In genomic region chr11:116188350-116188749, GRCh38 we compare ENCODE assay signal across 18 cellular contexts.
DNase-seq lines count a peak whose midpoint lies in the region; ATAC-seq, FAIRE-seq and TF ChIP-seq lines count a peak whose summit lies in the region.
"Had no signal": no experiment of that assay in that cellular context is flagged by ENCODE, and none has a peak within 500 bp of the region (broad histone marks: within the 10 kb centered on the region; RNA-seq: fewer than 3 reads in every experiment).

No MANE protein-coding gene starts in this region.

- no peak for TF ChIP-seq EP300 in H1 (IDR thresholded peaks at IDR 0.05; ENCODE audit: borderline replicate concordance in 1 of 2, low read depth in 2 of 2, low read length in 2 of 2)

- H2AK5ac ChIP-seq in H1 (ENCODE audit: low read depth, low read length) (no peak overlapping the region), neuronal stem cell (ENCODE audit: low read depth, low read length) (no peak overlapping the region)

- H2BK5ac ChIP-seq in H1 (ENCODE audit: low read depth, low read length) (no peak overlapping the region), neuronal stem cell (ENCODE audit: low read length) (no peak overlapping the region)

- CTCF ChIA-PET in H1 (lab: Charles Lee; ENCODE audit: partially characterized antibody): interaction anchor here (2.0 to 4.8 kb wide), 2 partner anchors 16 to 28 kb away, joined by 13 to 47 read pairs; no protein-coding TSS in a partner anchor

- H3K18ac ChIP-seq in H1 (ENCODE audit: extremely low read depth, low read length): no peak overlapping the region
- H3K18ac ChIP-seq in neuronal stem cell (ENCODE audit: low read length): no peak overlapping the region

- H2BK120ac ChIP-seq in H1 (replicated peaks; ENCODE audit: low read depth, low read length) (no peak overlapping the region), neuronal stem cell (ENCODE audit: low read depth, low read length) (no peak overlapping the region)

- intact Hi-C loops in gastrocnemius medialis (cut with DNase I; ENCODE audit: low total_unique reads): no loop called here

- H3K9me3 ChIP-seq in H1 (ENCODE audit: insufficient read depth in 2 of 2, low read depth in 1 of 2, low read length in 1 of 2) (no peaks in the 10 kb centered on the region), neuronal stem cell (replicated peaks in 1 of 2; ENCODE audit: control insufficient read depth in 2 of 2, insufficient read depth in 1 of 2, low read depth in 1 of 2, low read length in 2 of 2) (no peaks in the 10 kb centered on the region), gastrocnemius medialis (no peaks in the 10 kb centered on the region)
- H3K9me3 ChIP-seq: BE2C, Caco-2 had no signal

- DNase-seq in HTR-8/SVneo (ENCODE audit: insufficient read length, low spot score) (no peak), H1 (ENCODE audit: low read depth in 1 of 2, low spot score in 2 of 2) (no peak), neuronal stem cell (ENCODE audit: low spot score) (no peak), gastrocnemius medialis (no peak), NCI-H146 treated with DMSO at 0.1 percent for 48 hours (lab: John Stamatoyannopoulos, UW; ENCODE audit: unreplicated experiment) (no peak)
- DNase-seq: ACHN; BE2C; C1 segment of cervical spinal cord; Caco-2; CD4-positive, CD25-positive, alpha-beta regulatory T cell; CD8-positive, alpha-beta memory T cell; H9 had no signal

- POLR2A ChIA-PET in H1 (lab: Charles Lee; ENCODE audit: partially characterized antibody): no interaction called here

- H3K27ac ChIP-seq in H1 (ENCODE audit: low read depth, low read length): no peak overlapping the region
- H3K27ac ChIP-seq in neuronal stem cell (replicated peaks; ENCODE audit: low read length): no peak overlapping the region
- H3K27ac ChIP-seq in gastrocnemius medialis: no peak overlapping the region

- H3K4ac ChIP-seq in H1 (replicated peaks; ENCODE audit: insufficient read length, low read depth, low read length): no peak overlapping the region
- H3K4ac ChIP-seq in neuronal stem cell (ENCODE audit: low read length): no peak overlapping the region

- H3K79me1 ChIP-seq in H1 (ENCODE audit: low read depth, low read length) (no peaks in the 10 kb centered on the region), neuronal stem cell (ENCODE audit: low read depth, low read length) (no peaks in the 10 kb centered on the region)

- H3K4me3 ChIP-seq in H1 (ENCODE audit: extremely low read depth in 1 of 4, insufficient read depth in 2 of 4, low read depth in 3 of 4, low read length in 4 of 4) (no peak overlapping the region), neuronal stem cell (ENCODE audit: low read length in 2 of 2) (no peak overlapping the region), gastrocnemius medialis (no peak overlapping the region)
- H3K4me3 ChIP-seq: GM23338 had no signal

- no peak for TF ChIP-seq RAD21 in H1 (IDR thresholded peaks at IDR 0.05 in 1 of 2, conservative IDR thresholded peaks at IDR 0.05 in 1 of 2; ENCODE audit: low read depth in 2 of 2, low read length in 2 of 2)

- H3K56ac ChIP-seq in H1 (replicated peaks; ENCODE audit: insufficient read length, low read depth, low read length): no peak overlapping the region

- H4K5ac ChIP-seq in H1 (ENCODE audit: insufficient read length, low read depth, low read length): no peak overlapping the region

- H3K36me3 ChIP-seq in H1 (ENCODE audit: control insufficient read depth in 2 of 4, insufficient read depth in 4 of 4, low read length in 3 of 4) (no peaks in the 10 kb centered on the region), neuronal stem cell (replicated peaks in 1 of 2; ENCODE audit: control insufficient read depth in 2 of 2, insufficient read depth in 2 of 2, low read length in 2 of 2) (no peaks in the 10 kb centered on the region), gastrocnemius medialis (no peaks in the 10 kb centered on the region)
- H3K36me3 ChIP-seq: BE2C had no signal

- FAIRE-seq in HTR-8/SVneo (lab: Jason Lieb, UNC) (peak; percentile 67), H1 (lab: Jason Lieb, UNC) (no peak)
- FAIRE-seq: A204.1, D721Med, G401.6, GM18507 had no signal

- H3K4me2 ChIP-seq in H1 (ENCODE audit: insufficient read depth in 1 of 2, low read depth in 2 of 2, low read length in 2 of 2) (no peak overlapping the region), neuronal stem cell (ENCODE audit: insufficient read depth, low read length, poor library complexity, severe bottlenecking) (no peak overlapping the region)
- H3K4me2 ChIP-seq: GM23338 had no signal

- H3K27me3 ChIP-seq in H1 (replicated peaks in 1 of 4; ENCODE audit: control insufficient read depth in 3 of 4, extremely low read depth in 1 of 4, insufficient read depth in 3 of 4, low read length in 3 of 4): peaks cover 0 to 10% (median 3%) of the 10 kb centered on the region in 4 experiments; a peak in 4 of 7 replicates
- H3K27me3 ChIP-seq in neuronal stem cell (ENCODE audit: control insufficient read depth in 3 of 3, insufficient read depth in 3 of 3, low read depth in 1 of 3, low read length in 3 of 3): no peaks in the 10 kb centered on the region
- H3K27me3 ChIP-seq in gastrocnemius medialis: peaks cover 13 to 25% (median 17%) of the 10 kb centered on the region in 3 donors
- H3K27me3 ChIP-seq: BE2C had no signal

- in situ Hi-C loops in gastrocnemius medialis (cut with MboI; ENCODE audit: low sequenced_read_pairs in 4 of 4): no loop called here

- H4K8ac ChIP-seq in H1 (ENCODE audit: extremely low read depth, insufficient read depth, low read length) (no peak overlapping the region), neuronal stem cell (ENCODE audit: low read depth, low read length) (no peak overlapping the region)

- H3K9ac ChIP-seq in H1 (replicated peaks in 1 of 4; ENCODE audit: extremely low read depth in 1 of 4, low read depth in 3 of 4, low read length in 3 of 4): no peak overlapping the region; a peak in 1 of 7 replicates
- no peak overlapping the region for H3K9ac ChIP-seq in neuronal stem cell (ENCODE audit: low read depth, low read length, poor library complexity)

- H3K23ac ChIP-seq in H1 (ENCODE audit: insufficient read length) (no peak overlapping the region), neuronal stem cell (ENCODE audit: low read depth, low read length, poor library complexity) (peak overlapping the region; percentile 17)

- no peak overlapping the region for H3K14ac ChIP-seq in H1 (ENCODE audit: insufficient read length)
- H3K14ac ChIP-seq in neuronal stem cell (ENCODE audit: low read length): no peak overlapping the region

- H3K4me1 ChIP-seq in H1 (replicated peaks in 1 of 4; ENCODE audit: control insufficient read depth in 3 of 4, insufficient read depth in 4 of 4, low read length in 3 of 4) (peaks cover 3 to 14% (median 7%) of the 10 kb centered on the region in 4 experiments; a peak in 6 of 7 replicates), neuronal stem cell (ENCODE audit: control insufficient read depth in 2 of 2, insufficient read depth in 1 of 2, low read depth in 1 of 2, low read length in 2 of 2) (peaks cover 11 to 18% of the 10 kb centered on the region in 2 donors), gastrocnemius medialis (peaks cover 3 to 4% of the 10 kb centered on the region in 2 donors)

- no peak for TF ChIP-seq POLR2A in H1 (IDR thresholded peaks at IDR 0.05; ENCODE audit: control extremely low read depth in 1 of 2, low read depth in 2 of 2, low read length in 2 of 2)
- TF ChIP-seq POLR2A in gastrocnemius medialis (IDR thresholded peaks at IDR 0.05): no peak

- no peaks in the 10 kb centered on the region for H3K79me2 ChIP-seq in H1 (ENCODE audit: control insufficient read depth in 1 of 2, insufficient read depth in 2 of 2, low read length in 2 of 2)

- H2BK15ac ChIP-seq in H1 (ENCODE audit: low read length) (peak overlapping the region; percentile 16; the same call in 1 of the 2 replicates), neuronal stem cell (ENCODE audit: low read length) (no peak overlapping the region)

- H2AFZ ChIP-seq in H1 (ENCODE audit: low read length) (no peak overlapping the region), neuronal stem cell (ENCODE audit: low read length) (no peak overlapping the region)
- H2AFZ ChIP-seq: GM23338 had no signal

- ATAC-seq in HG02852 (IDR thresholded peaks at IDR 0.05; ENCODE audit: unreplicated experiment): no peak
- no peak for ATAC-seq in gastrocnemius medialis
- ATAC-seq: GM23338 had no signal

- H3K23me2 ChIP-seq in H1 (ENCODE audit: low read depth, low read length): peaks cover 2% of the 10 kb centered on the region

- TF ChIP-seq CTCF in H1 (IDR thresholded peaks at IDR 0.05; ENCODE audit: control extremely low read depth in 1 of 3, insufficient read depth in 1 of 3, low read depth in 1 of 3, low read length in 3 of 3) (no peak), gastrocnemius medialis (IDR thresholded peaks at IDR 0.05 in 4 of 5, conservative IDR thresholded peaks at IDR 0.05 in 1 of 5) (no peak)

- H2BK20ac ChIP-seq in H1 (ENCODE audit: low read length): no peak overlapping the region

- H2BK12ac ChIP-seq in H1 (ENCODE audit: low read depth, low read length) (no peak overlapping the region), neuronal stem cell (ENCODE audit: low read length) (no peak overlapping the region)

- H4K91ac ChIP-seq in H1 (replicated peaks; ENCODE audit: insufficient read length, low read length): no peak overlapping the region
- H4K91ac ChIP-seq in neuronal stem cell (ENCODE audit: low read depth, low read length, poor library complexity): no peak overlapping the region

- WGBS in H1 (ENCODE audit: extremely low coverage in 1 of 2, insufficient coverage in 1 of 2, insufficient read length in 1 of 2, insufficient replicate concordance in 2 of 2, low coverage in 1 of 2, low lambda C conversion rate in 2 of 2, missing lambda C conversion rate in 1 of 2), 2 experiments: 85% methylated on average over 5 of the region's 5 CpGs; no CpG with 5 or more reads in 1 of the 2 experiments
- no CpG with 5 or more reads among the region's 5 CpGs for WGBS in neuronal stem cell (ENCODE audit: extremely low coverage in 2 of 2, insufficient read length in 2 of 2, insufficient replicate concordance in 1 of 2), 2 donors

- H4K20me1 ChIP-seq in H1 (replicated peaks in 1 of 2; ENCODE audit: control insufficient read depth in 1 of 2, insufficient read depth in 2 of 2, low read length in 2 of 2): peaks cover 0 to 9% of the 10 kb centered on the region in 2 experiments

TF ChIP-seq in H1, 55 proteins besides CTCF, POLR2A, EP300 and RAD21:
- TF ChIP-seq CHD2 (IDR thresholded peaks at IDR 0.05; ENCODE audit: low read length) (no peak), JUND (IDR thresholded peaks at IDR 0.05; ENCODE audit: low read length) (no peak), SIX5 (IDR thresholded peaks at IDR 0.05; ENCODE audit: low read depth, low read length) (no peak), EZH2 (IDR thresholded peaks at IDR 0.05; ENCODE audit: low read depth, low read length, severe bottlenecking) (no peak), E2F6 (IDR thresholded peaks at IDR 0.05) (no peak), ASH2L (IDR thresholded peaks at IDR 0.05; ENCODE audit: low read length) (no peak), BRCA1 (IDR thresholded peaks at IDR 0.05; ENCODE audit: low read depth, low read length) (no peak)
